ENCODE assay signal across 23 cellular contexts in genomic region chr5:111486055-111486454, GRCh38. TPM values are rescaled to one million over a fixed set of nuclear protein-coding genes. Genes with fewer than 3 reads are reported as not detected.
A peak's percentile ranks its signal among the peaks of the same experiment; 100 is the strongest.
DNase-seq lines count a peak whose midpoint lies in the region; ATAC-seq and TF ChIP-seq lines count a peak whose summit lies in the region.
"Had no signal": no experiment of that assay in that cellular context is flagged by ENCODE, and none has a peak within 500 bp of the region (broad histone marks: within the 10 kb centered on the region; RNA-seq: fewer than 3 reads in every experiment).

No MANE protein-coding gene starts in this region.

- no peaks in the 10 kb centered on the region for H3K4me1 ChIP-seq in PC-9 (replicated peaks; ENCODE audit: insufficient read depth)
- H3K4me1 ChIP-seq: left ventricle myocardium inferior, psoas muscle, testis, vagina had no signal

- H2AFZ ChIP-seq in PC-9 = no peak overlapping the region

- POLR2A ChIA-PET in PC-9 (lab: Charles Lee; ENCODE audit: unreplicated experiment) = no interaction called here

- H3K36me3 ChIP-seq in PC-9 (ENCODE audit: low read depth) = no peaks in the 10 kb centered on the region
- H3K36me3 ChIP-seq: left ventricle myocardium inferior, vagina had no signal

- no peaks in the 10 kb centered on the region for H3K9me2 ChIP-seq in PC-9 (ENCODE audit: insufficient read depth)

- no peak for ATAC-seq in stimulated activated naive CD8-positive, alpha-beta T cell treated with anti-CD3 and anti-CD28 coated beads, Interleukin-15, Interleukin-2, amounts not matched to agents 100 U/mL and 50 U/mL, for 24 hours
- ATAC-seq in HG02763 (IDR thresholded peaks at IDR 0.05; ENCODE audit: unreplicated experiment) = no peak
- ATAC-seq: activated CD4-positive, CD25-positive, alpha-beta regulatory T cell treated with anti-CD3 and anti-CD28 coated beads, Interleukin-2, amount 50 U/mL, for 24 hours; psoas muscle; Right ventricle myocardium inferior had no signal

- H3K9me3 Mint-ChIP-seq in stimulated activated naive CD8-positive, alpha-beta T cell treated with anti-CD3 and anti-CD28 coated beads, Interleukin-15, Interleukin-2, amounts not matched to agents 100 ng/mL and 50 ng/mL, for 24 hours = no peaks in the 10 kb centered on the region
- H3K9me3 Mint-ChIP-seq: dendritic cell treated with granulocyte-macrophage colony-stimulating factor and Interleukin-4, amounts not matched to agents 40 ng/mL and 50 ng/mL, for 4 days; stimulated activated effector memory CD8-positive, alpha-beta T cell treated with anti-CD3 and anti-CD28 coated beads, Interleukin-12 subunit alpha, Interleukin-12 subunit beta, amount 100 ng/mL, for 72 hours had no signal

- no peak overlapping the region for H3K27ac ChIP-seq in PC-9
- H3K27ac ChIP-seq: left ventricle myocardium inferior, psoas muscle, testis, vagina had no signal

- peaks cover 52% of the 10 kb centered on the region for H3K36me3 Mint-ChIP-seq in stimulated activated naive CD8-positive, alpha-beta T cell treated with anti-CD3 and anti-CD28 coated beads, Interleukin-15, Interleukin-2, amounts not matched to agents 100 ng/mL and 50 ng/mL, for 24 hours (ENCODE audit: low read depth)

- DNase-seq in stimulated activated naive CD8-positive, alpha-beta T cell treated with anti-CD3 and anti-CD28 coated beads, Interleukin-15, Interleukin-2, amounts not matched to agents 100 U/mL and 50 U/mL, for 24 hours = no peak
- DNase-seq in PC-9 (no peak), fibroblast of villous mesenchyme (ENCODE audit: low read depth) (peak; percentile 24), OCI-M2 (lab: John Stamatoyannopoulos, UW; ENCODE audit: unreplicated experiment) (no peak), occipital lobe (lab: John Stamatoyannopoulos, UW) (no peak)
- DNase-seq: activated CD8-positive, alpha-beta memory T cell treated with anti-CD3 and anti-CD28 coated beads for 24 hours; GF-D8; HCEC 1CT; KG1; left ventricle myocardium inferior; midbrain; MV-4-11; NCI-H69; psoas muscle; stimulated activated CD4-positive, alpha-beta T cell treated with anti-CD3 and anti-CD28 coated beads, Interleukin-1b, Interleukin-23, amount 100 ng/mL, for 48 hours had no signal

- H3K4me3 Mint-ChIP-seq in stimulated activated naive CD8-positive, alpha-beta T cell treated with anti-CD3 and anti-CD28 coated beads, Interleukin-15, Interleukin-2, amounts not matched to agents 100 ng/mL and 50 ng/mL, for 24 hours = no peak overlapping the region
- H3K4me3 Mint-ChIP-seq: dendritic cell treated with granulocyte-macrophage colony-stimulating factor and Interleukin-4, amounts not matched to agents 40 ng/mL and 50 ng/mL, for 4 days; stimulated activated effector memory CD8-positive, alpha-beta T cell treated with anti-CD3 and anti-CD28 coated beads, Interleukin-12 subunit alpha, Interleukin-12 subunit beta, amount 100 ng/mL, for 72 hours had no signal

- H3K4me3 ChIP-seq in PC-9 (no peak overlapping the region), fibroblast of villous mesenchyme (ENCODE audit: low read depth, low read length) (no peak overlapping the region)
- H3K4me3 ChIP-seq: left ventricle myocardium inferior, psoas muscle, testis, vagina had no signal

- no peaks in the 10 kb centered on the region for H3F3A ChIP-seq in PC-9 (ENCODE audit: insufficient read depth, low read depth)

- H3K79me2 ChIP-seq in PC-9 (ENCODE audit: low read depth) = no peaks in the 10 kb centered on the region

- H3K27me3 Mint-ChIP-seq in stimulated activated naive CD8-positive, alpha-beta T cell treated with anti-CD3 and anti-CD28 coated beads, Interleukin-15, Interleukin-2, amounts not matched to agents 100 ng/mL and 50 ng/mL, for 24 hours = no peaks in the 10 kb centered on the region

- H3K27ac Mint-ChIP-seq in stimulated activated naive CD8-positive, alpha-beta T cell treated with anti-CD3 and anti-CD28 coated beads, Interleukin-15, Interleukin-2, amounts not matched to agents 100 ng/mL and 50 ng/mL, for 24 hours = peak overlapping the region; percentile 7
- H3K27ac Mint-ChIP-seq: dendritic cell treated with granulocyte-macrophage colony-stimulating factor and Interleukin-4, amounts not matched to agents 40 ng/mL and 50 ng/mL, for 4 days; stimulated activated effector memory CD8-positive, alpha-beta T cell treated with anti-CD3 and anti-CD28 coated beads, Interleukin-12 subunit alpha, Interleukin-12 subunit beta, amount 100 ng/mL, for 72 hours had no signal

- no peaks in the 10 kb centered on the region for H3K9me3 ChIP-seq in PC-9 (ENCODE audit: insufficient read depth, low read depth)
- H3K9me3 ChIP-seq: left ventricle myocardium inferior, psoas muscle, testis, vagina had no signal

- no peaks in the 10 kb centered on the region for H3K27me3 ChIP-seq in PC-9 (ENCODE audit: insufficient read depth, low read depth)
- H3K27me3 ChIP-seq: testis, vagina had no signal

- peaks cover 12% of the 10 kb centered on the region for H3K4me1 Mint-ChIP-seq in stimulated activated naive CD8-positive, alpha-beta T cell treated with anti-CD3 and anti-CD28 coated beads, Interleukin-15, Interleukin-2, amounts not matched to agents 100 ng/mL and 50 ng/mL, for 24 hours (ENCODE audit: low read depth)

- peak overlapping the region; percentile 28; the same call in 1 of the 2 replicates for H3K4me2 ChIP-seq in PC-9

- CTCF ChIA-PET in PC-9 (lab: Charles Lee) = no interaction called here

- TF ChIP-seq CTCF in PC-9 (conservative IDR thresholded peaks at IDR 0.05) (no peak), fibroblast of villous mesenchyme (IDR thresholded peaks at IDR 0.05; ENCODE audit: insufficient read depth, low read depth, low read length) (no peak)

- intact Hi-C loops in PC-9 (cut with micrococcal nuclease; ENCODE audit: unreplicated experiment) = no loop called here

- H4K20me1 ChIP-seq in PC-9 (ENCODE audit: insufficient read depth) = no peaks in the 10 kb centered on the region

- BruUV-seq in PC-9 (replicated peaks; lab: Mats Ljungman, UMichigan) = no TSS peak

RNA-seq across cellular contexts. Expression of gene STARD4, which starts 26.3 kb away (rescaled TPM):
- total RNA-seq in PC-9 (2021) (5.1 and 6.4 TPM in 2 replicates), fibroblast of villous mesenchyme (105 and 147 TPM in 2 replicates), occipital lobe (73.6 TPM)

Comparison
In these comparisons a context has a peak if more than half of its experiments do, and no peak if none do; other contexts are left out.
1. RNA of gene STARD4, which starts 26.3 kb away (total RNA-seq): 105 to 147 TPM in fibroblast of villous mesenchyme and 73.6 TPM in occipital lobe (single experiment); 5.1 to 6.4 TPM in PC-9; every median in the first group is over 10 times any median in the second.